ENCODE assay signal across 15 cellular contexts in the genomic region with DNA sequence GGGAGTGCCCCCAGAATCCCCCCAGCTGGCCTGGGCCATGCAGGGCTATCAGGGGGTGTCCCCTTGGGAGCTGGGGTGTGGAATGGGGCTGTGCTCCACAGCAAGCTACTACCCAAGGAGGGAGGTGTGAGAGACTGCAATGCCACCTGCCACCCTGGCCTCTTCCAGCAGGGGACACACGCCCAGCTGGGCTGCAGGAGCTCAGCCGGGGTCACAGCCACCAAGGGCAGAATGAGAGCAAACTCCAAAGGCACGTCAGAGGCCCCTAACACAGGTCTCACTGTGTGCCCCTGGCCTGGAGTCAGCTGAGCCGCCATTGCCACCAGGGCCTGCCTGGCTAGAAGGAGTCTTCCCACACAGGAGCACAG. TPM values are rescaled to one million over a fixed set of nuclear protein-coding genes. Genes with fewer than 3 reads are reported as not detected.
A peak's percentile ranks its signal among the peaks of the same experiment; 100 is the strongest.
DNase-seq lines count a peak whose midpoint lies in the region; ATAC-seq, FAIRE-seq and TF ChIP-seq lines count a peak whose summit lies in the region.
"Had no signal": no experiment of that assay in that cellular context is flagged by ENCODE, and none has a peak within 500 bp of the region (broad histone marks: within the 10 kb centered on the region; RNA-seq: fewer than 3 reads in every experiment).

No MANE protein-coding gene starts in this region.

- H3K4me3 ChIP-seq in heart left ventricle (no peak overlapping the region), left ventricle myocardium inferior (no peak overlapping the region), pancreas (no peak overlapping the region)
- H3K4me3 ChIP-seq: PC-9 had no signal

- no peak for FAIRE-seq in pancreas (lab: Jason Lieb, UNC)

- H3K4me1 ChIP-seq in heart left ventricle: peaks cover 0 to 66% (median 31%) of the 10 kb centered on the region in 12 donors
- peaks cover 68% of the 10 kb centered on the region for H3K4me1 ChIP-seq in left ventricle myocardium inferior
- H3K4me1 ChIP-seq in pancreas: peaks cover 0 to 8% (median 4%) of the 10 kb centered on the region in 3 donors

- H3K36me3 ChIP-seq in heart left ventricle (peaks cover 0 to 55% (median 38%) of the 10 kb centered on the region in 9 donors), left ventricle myocardium inferior (peaks cover 46% of the 10 kb centered on the region), pancreas (peaks cover 0 to 11% (median 0%) of the 10 kb centered on the region in 3 donors)

- H3K9me3 ChIP-seq in heart left ventricle (no peaks in the 10 kb centered on the region), left ventricle myocardium inferior (replicated peaks) (no peaks in the 10 kb centered on the region), pancreas (no peaks in the 10 kb centered on the region)

- intact Hi-C loops in heart left ventricle (cut with DNase I) (loop anchor here in 3 of 10 donors (5.0 to 10.0 kb wide), 2 partner anchors 51 to 53 kb away; partner anchors contain the start of gene MLLT1 (in 3 of the 3)), cardiac septum (cut with DNase I) (no loop called here), left ventricle myocardium inferior (cut with micrococcal nuclease) (no loop called here), pancreas (cut with DNase I) (no loop called here)

- no peaks in the 10 kb centered on the region for H3K27me3 ChIP-seq in heart left ventricle
- H3K27me3 ChIP-seq in left ventricle myocardium inferior (ENCODE audit: low read depth): no peaks in the 10 kb centered on the region
- no peaks in the 10 kb centered on the region for H3K27me3 ChIP-seq in pancreas

- ATAC-seq in heart left ventricle: peak in 3 of 4 donors; percentile 3 to 23 (median 16)
- peak in 2 of 4 donors; percentile 3 to 8 for ATAC-seq in pancreas
- ATAC-seq in SK-N-SH treated with all-trans-retinoic acid at 6 μM for 48 hours: no peak

- DNase-seq in heart left ventricle (peak in 2 of 5 donors; percentile 8 to 36), cardiac septum (ENCODE audit: low spot score) (no peak), left ventricle myocardium inferior (no peak), pancreas (peak in 2 of 6 donors; percentile 56), cerebellar nuclear complex (lab: John Stamatoyannopoulos, UW) (no peak)
- no peak for DNase-seq in activated CD4-positive, alpha-beta T cell treated with anti-CD3 and anti-CD28 coated beads for 48 hours
- DNase-seq: EL, GOT3, KG1, NCI-H1048, NCI-H2081 treated with DMSO at 0.1 percent for 48 hours, NCI-H510A treated with DMSO at 0.1 percent for 48 hours, NCI-H82, PC-9 had no signal

- H3K27ac ChIP-seq in heart left ventricle: peak overlapping the region in 2 of 12 donors; percentile 5 to 43
- H3K27ac ChIP-seq in left ventricle myocardium inferior (replicated peaks): peak overlapping the region; percentile 48
- peak overlapping the region in 3 of 4 donors; percentile 5 to 57 (median 14) for H3K27ac ChIP-seq in pancreas
- H3K27ac ChIP-seq: PC-9 had no signal

- WGBS in heart left ventricle, 4 donors: 63 to 83% (median 78%) methylated on average over 3 to 4 of the region's 4 CpGs
- 83 to 85% methylated on average over 4 of the region's 4 CpGs for WGBS in pancreas, 2 donors

- TF ChIP-seq CTCF in heart left ventricle (IDR thresholded peaks at IDR 0.05) (no peak), left ventricle myocardium inferior (IDR thresholded peaks at IDR 0.05; ENCODE audit: borderline replicate concordance) (no peak), pancreas (IDR thresholded peaks at IDR 0.05) (no peak)

- TF ChIP-seq POLR2A in heart left ventricle (IDR thresholded peaks at IDR 0.05): no peak

TF ChIP-seq in SK-N-SH treated with all-trans-retinoic acid at 6 μM for 48 hours, 23 proteins besides CTCF, POLR2A, EP300 and RAD21:
- TF ChIP-seq ZNF8 (CRISPR knock-in tag; IDR thresholded peaks at IDR 0.05): no peak
- no peak for TF ChIP-seq ZNF70 (CRISPR knock-in tag; IDR thresholded peaks at IDR 0.05)
- TF ChIP-seq TCF4 (CRISPR knock-in tag; IDR thresholded peaks at IDR 0.05; ENCODE audit: borderline replicate concordance): no peak
- TF ChIP-seq CREB5 (CRISPR knock-in tag; IDR thresholded peaks at IDR 0.05; ENCODE audit: low read depth): no peak
- no peak for TF ChIP-seq PPARA (CRISPR knock-in tag; IDR thresholded peaks at IDR 0.05; ENCODE audit: borderline replicate concordance)
- TF ChIP-seq TOX (CRISPR knock-in tag; IDR thresholded peaks at IDR 0.05; ENCODE audit: borderline replicate concordance): no peak
- TF ChIP-seq ESRRG (CRISPR knock-in tag; IDR thresholded peaks at IDR 0.05): no peak
- TF ChIP-seq RARB (CRISPR knock-in tag; IDR thresholded peaks at IDR 0.05): no peak
- TF ChIP-seq, protein P1, sequence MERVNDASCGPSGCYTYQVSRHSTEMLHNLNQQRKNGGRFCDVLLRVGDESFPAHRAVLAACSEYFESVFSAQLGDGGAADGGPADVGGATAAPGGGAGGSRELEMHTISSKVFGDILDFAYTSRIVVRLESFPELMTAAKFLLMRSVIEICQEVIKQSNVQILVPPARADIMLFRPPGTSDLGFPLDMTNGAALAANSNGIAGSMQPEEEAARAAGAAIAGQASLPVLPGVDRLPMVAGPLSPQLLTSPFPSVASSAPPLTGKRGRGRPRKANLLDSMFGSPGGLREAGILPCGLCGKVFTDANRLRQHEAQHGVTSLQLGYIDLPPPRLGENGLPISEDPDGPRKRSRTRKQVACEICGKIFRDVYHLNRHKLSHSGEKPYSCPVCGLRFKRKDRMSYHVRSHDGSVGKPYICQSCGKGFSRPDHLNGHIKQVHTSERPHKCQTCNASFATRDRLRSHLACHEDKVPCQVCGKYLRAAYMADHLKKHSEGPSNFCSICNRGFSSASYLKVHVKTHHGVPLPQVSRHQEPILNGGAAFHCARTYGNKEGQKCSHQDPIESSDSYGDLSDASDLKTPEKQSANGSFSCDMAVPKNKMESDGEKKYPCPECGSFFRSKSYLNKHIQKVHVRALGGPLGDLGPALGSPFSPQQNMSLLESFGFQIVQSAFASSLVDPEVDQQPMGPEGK (CRISPR knock-in tag; IDR thresholded peaks at IDR 0.05; ENCODE audit: borderline replicate concordance): no peak
- no peak for TF ChIP-seq ARNTL (CRISPR knock-in tag; IDR thresholded peaks at IDR 0.05; ENCODE audit: borderline replicate concordance, low read depth)
- no peak for TF ChIP-seq GLIS3 (CRISPR knock-in tag; IDR thresholded peaks at IDR 0.05)
- no peak for TF ChIP-seq ISL1 (CRISPR knock-in tag; IDR thresholded peaks at IDR 0.05)
- TF ChIP-seq, protein P2, sequence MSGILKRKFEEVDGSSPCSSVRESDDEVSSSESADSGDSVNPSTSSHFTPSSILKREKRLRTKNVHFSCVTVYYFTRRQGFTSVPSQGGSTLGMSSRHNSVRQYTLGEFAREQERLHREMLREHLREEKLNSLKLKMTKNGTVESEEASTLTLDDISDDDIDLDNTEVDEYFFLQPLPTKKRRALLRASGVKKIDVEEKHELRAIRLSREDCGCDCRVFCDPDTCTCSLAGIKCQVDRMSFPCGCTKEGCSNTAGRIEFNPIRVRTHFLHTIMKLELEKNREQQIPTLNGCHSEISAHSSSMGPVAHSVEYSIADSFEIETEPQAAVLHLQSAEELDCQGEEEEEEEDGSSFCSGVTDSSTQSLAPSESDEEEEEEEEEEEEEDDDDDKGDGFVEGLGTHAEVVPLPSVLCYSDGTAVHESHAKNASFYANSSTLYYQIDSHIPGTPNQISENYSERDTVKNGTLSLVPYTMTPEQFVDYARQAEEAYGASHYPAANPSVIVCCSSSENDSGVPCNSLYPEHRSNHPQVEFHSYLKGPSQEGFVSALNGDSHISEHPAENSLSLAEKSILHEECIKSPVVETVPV (CRISPR knock-in tag; IDR thresholded peaks at IDR 0.05): no peak
- TF ChIP-seq BACH2 (CRISPR knock-in tag; IDR thresholded peaks at IDR 0.05; ENCODE audit: borderline replicate concordance): no peak
TF ChIP-seq in SK-N-SH treated with all-trans-retinoic acid at 6 μM for 48 hours: peak in this region for 0.

RNA-seq across cellular contexts. Expression of gene MLLT1, which starts 55.5 kb away (rescaled TPM):
- total RNA-seq in heart left ventricle (10 to 100 TPM; 21.0 to 45.9 (median 34.9) TPM), cardiac septum (30.6 TPM), left ventricle myocardium inferior (36.0 TPM), pancreas (10 to 100 TPM; 21.6 to 37.5 (median 25.4) TPM)
- polyA plus RNA-seq in heart left ventricle (10 to 100 TPM; 17.8 to 38.2 TPM), pancreas (10 to 100 TPM; 19.6 to 28.6 TPM)
